In the genomic region with DNA sequence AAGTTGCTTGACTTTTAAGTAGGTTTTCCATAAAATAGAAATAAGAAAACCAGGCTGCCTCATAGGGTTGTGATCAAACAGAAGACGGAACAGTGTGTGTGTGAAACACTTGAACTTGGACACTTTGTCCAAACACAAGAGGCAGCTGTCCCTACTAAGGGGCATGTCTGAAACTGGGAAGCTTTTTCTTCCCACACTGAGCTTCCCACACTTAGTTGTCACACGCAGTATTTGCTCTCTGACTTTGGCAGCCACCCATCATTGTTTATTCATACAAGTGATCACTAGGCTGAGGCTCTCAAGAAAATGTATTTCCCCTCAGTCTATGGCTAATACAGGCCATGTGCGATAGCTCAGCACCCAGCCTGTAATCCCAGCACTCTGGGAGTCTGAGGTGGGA, we compare ENCODE assay signal across 9 cellular contexts. TPM values are rescaled to one million over a fixed set of nuclear protein-coding genes. Genes with fewer than 3 reads are reported as not detected.
A peak's percentile ranks its signal among the peaks of the same experiment; 100 is the strongest.
DNase-seq lines count a peak whose midpoint lies in the region; ATAC-seq and TF ChIP-seq lines count a peak whose summit lies in the region.
"Had no signal": no experiment of that assay in that cellular context is flagged by ENCODE, and none has a peak within 500 bp of the region (broad histone marks: within the 10 kb centered on the region; RNA-seq: fewer than 3 reads in every experiment).

No MANE protein-coding gene starts in this region.

- no peaks in the 10 kb centered on the region for H3K79me2 ChIP-seq in DOHH2 (ENCODE audit: control insufficient read depth, low read length)
- no peaks in the 10 kb centered on the region for H3K79me2 ChIP-seq in H9 (ENCODE audit: insufficient read depth, low read length)

- ATAC-seq in SK-N-SH treated with all-trans-retinoic acid at 6 μM for 48 hours: peak; percentile 9
- peak; percentile 2 to 56 (median 18) for ATAC-seq in heart right ventricle
- ATAC-seq in CD8-positive, alpha-beta T cell: no peak
- ATAC-seq: activated T-cell treated with anti-CD3 and anti-CD28 coated beads, Interleukin-2, amount 50 U/mL, for 72 hours had no signal

- no peaks in the 10 kb centered on the region for H3K79me1 ChIP-seq in H9 (ENCODE audit: insufficient read depth, low read depth, low read length, poor library complexity, severe bottlenecking)

- no peak overlapping the region for H3K23ac ChIP-seq in H9 (ENCODE audit: insufficient read length, low read depth, low read length)

- WGBS in heart right ventricle, 2 donors: 27 to 39% methylated on average over 3 of the region's 3 CpGs
- no CpG with 5 or more reads among the region's 3 CpGs for WGBS in H9 (ENCODE audit: extremely low coverage, insufficient read length, low lambda C conversion rate)

- CTCF ChIA-PET in CD8-positive, alpha-beta T cell (lab: Charles Lee): interaction anchor here (1.1 to 1.6 kb wide), 2 partner anchors 10 to 41 kb away, joined by 3 to 8 read pairs; no protein-coding TSS in a partner anchor

- H3K4me1 Mint-ChIP-seq in CD8-positive, alpha-beta T cell (ENCODE audit: low read depth): peaks cover 17% of the 10 kb centered on the region
- peaks cover 28% of the 10 kb centered on the region in 2 experiments for H3K4me1 Mint-ChIP-seq in H9

- H2BK20ac ChIP-seq in H9 (ENCODE audit: low read depth, low read length, poor library complexity, severe bottlenecking): no peak overlapping the region

- H3K23me2 ChIP-seq in H9 (ENCODE audit: insufficient read length, low read depth, low read length, poor library complexity, severe bottlenecking): peaks cover 5% of the 10 kb centered on the region

- POLR2A ChIA-PET in CD8-positive, alpha-beta T cell (lab: Charles Lee): interaction anchor here (1.0 kb wide), 1 partner anchor 14 kb away, joined by 3 read pairs; no protein-coding TSS in a partner anchor

- H3K27ac ChIP-seq in DOHH2 (ENCODE audit: low read depth, low read length): no peak overlapping the region
- peak overlapping the region; percentile 73 to 92 (median 86) for H3K27ac ChIP-seq in heart right ventricle
- no peak overlapping the region for H3K27ac ChIP-seq in CD8-positive, alpha-beta T cell (ENCODE audit: low read depth, low read length)
- H3K27ac ChIP-seq in H9 (ENCODE audit: insufficient read length, low read depth, low read length): no peak overlapping the region

- no peak overlapping the region for H2BK120ac ChIP-seq in H9 (ENCODE audit: low read depth, low read length, poor library complexity, severe bottlenecking)

- no peak overlapping the region for H4K8ac ChIP-seq in H9 (replicated peaks; ENCODE audit: insufficient read length, low read depth, low read length)

- peak overlapping the region; percentile 72 for H3K4me2 ChIP-seq in DOHH2 (ENCODE audit: low read length)
- no peak overlapping the region for H3K4me2 ChIP-seq in H9 (ENCODE audit: insufficient read depth, insufficient read length, low read length)

- no peak overlapping the region for H3K4me3 ChIP-seq in DOHH2 (ENCODE audit: low read length)
- H3K4me3 ChIP-seq in heart right ventricle: peak overlapping the region in 3 of 10 donors; percentile 56 to 63 (median 60)
- H3K4me3 ChIP-seq in CD8-positive, alpha-beta T cell (ENCODE audit: low read depth, low read length): no peak overlapping the region

- no peak overlapping the region for H2BK12ac ChIP-seq in H9 (ENCODE audit: insufficient read length, low read depth, low read length)

- no peak overlapping the region for H3K27ac Mint-ChIP-seq in CD8-positive, alpha-beta T cell
- H3K27ac Mint-ChIP-seq in H9: no peak overlapping the region
- H3K27ac Mint-ChIP-seq: activated T-cell treated with anti-CD3 and anti-CD28 coated beads, Interleukin-2, amount 50 U/mL, for 72 hours had no signal

- no peak overlapping the region for H4K91ac ChIP-seq in H9 (ENCODE audit: insufficient read length, low read depth, low read length)

- H2AK5ac ChIP-seq in H9 (ENCODE audit: insufficient read length, low read length): no peak overlapping the region

- peaks cover 1% of the 10 kb centered on the region for H3K27me3 Mint-ChIP-seq in CD8-positive, alpha-beta T cell (ENCODE audit: low read depth)
- peaks cover 18% of the 10 kb centered on the region for H3K27me3 Mint-ChIP-seq in H9 (ENCODE audit: low read depth)

- H3K27me3 ChIP-seq in DOHH2 (ENCODE audit: control insufficient read depth, low read length) (peaks cover 30% of the 10 kb centered on the region), heart right ventricle (no peaks in the 10 kb centered on the region), H9 (ENCODE audit: insufficient read depth, low read length) (no peaks in the 10 kb centered on the region)
- no peaks in the 10 kb centered on the region for H3K27me3 ChIP-seq in CD8-positive, alpha-beta T cell (ENCODE audit: insufficient read depth, low read length)

- H3K36me3 ChIP-seq in DOHH2 (ENCODE audit: control insufficient read depth, low read length) (no peaks in the 10 kb centered on the region), heart right ventricle (peaks cover 0 to 24% (median 0%) of the 10 kb centered on the region in 9 donors)
- H3K36me3 ChIP-seq in CD8-positive, alpha-beta T cell (ENCODE audit: insufficient read depth, low read length): no peaks in the 10 kb centered on the region

- DNase-seq in heart right ventricle (peak in 1 of 2 donors; percentile 78), renal cortical epithelial cell (ENCODE audit: low read depth) (peak; percentile 85), HPDE6-E6E7 (ENCODE audit: extremely low spot score) (no peak), H9 (no peak)
- no peak for DNase-seq in CD8-positive, alpha-beta T cell
- DNase-seq in activated CD4-positive, alpha-beta T cell treated with anti-CD3 and anti-CD28 coated beads, Interleukin-2, amount 50 U/mL, for 48 hours: no peak
- DNase-seq: activated T-cell treated with anti-CD3 and anti-CD28 coated beads, Interleukin-2, amount 50 U/mL, for 72 hours had no signal

- H3K4me3 Mint-ChIP-seq in CD8-positive, alpha-beta T cell: no peak overlapping the region
- no peak overlapping the region for H3K4me3 Mint-ChIP-seq in H9

- intact Hi-C loops in heart right ventricle (cut with DNase I): loop anchor here in 4 of 10 donors (2.0 to 5.0 kb wide), 3 partner anchors 35 to 445 kb away; a partner anchor contains a TSS
- intact Hi-C loops in CD8-positive, alpha-beta T cell (cut with DNase I, micrococcal nuclease): loop anchor here (1.0 to 10.0 kb wide), 11 partner anchors 35 to 1963 kb away; a partner anchor contains a TSS

- no peak overlapping the region for H3K4ac ChIP-seq in H9 (ENCODE audit: low read depth, low read length)

- no peak overlapping the region for H2AFZ ChIP-seq in H9 (ENCODE audit: low read length)

- no peak overlapping the region for H3K14ac ChIP-seq in H9 (ENCODE audit: insufficient read depth, low read length)

- TF ChIP-seq CTCF in DOHH2 (IDR thresholded peaks at IDR 0.05; ENCODE audit: low read depth, low read length, poor library complexity, severe bottlenecking) (no peak), heart right ventricle (IDR thresholded peaks at IDR 0.05) (no peak), H9 (conservative IDR thresholded peaks at IDR 0.05) (no peak)
- no peak for TF ChIP-seq CTCF in CD8-positive, alpha-beta T cell (IDR thresholded peaks at IDR 0.05)

- no peak overlapping the region for H4K5ac ChIP-seq in H9 (ENCODE audit: insufficient read length, low read depth, low read length)

- H4K20me1 ChIP-seq in DOHH2 (ENCODE audit: control insufficient read depth, insufficient read depth, low read depth, low read length) (no peaks in the 10 kb centered on the region), H9 (ENCODE audit: control insufficient read depth, insufficient read depth, insufficient read length) (no peaks in the 10 kb centered on the region)

- no peaks in the 10 kb centered on the region for H3K36me3 Mint-ChIP-seq in CD8-positive, alpha-beta T cell
- H3K36me3 Mint-ChIP-seq in H9 (ENCODE audit: insufficient read depth in 1 of 3, low read depth in 3 of 3): no peaks in the 10 kb centered on the region; a peak in 1 of 7 replicates

- H3F3A ChIP-seq in DOHH2 (ENCODE audit: control insufficient read depth, insufficient read depth): no peaks in the 10 kb centered on the region

- H3K4me1 ChIP-seq in DOHH2 (ENCODE audit: control insufficient read depth, low read length) (peaks cover 15% of the 10 kb centered on the region), heart right ventricle (peaks cover 14 to 86% (median 70%) of the 10 kb centered on the region in 9 donors), H9 (ENCODE audit: insufficient read depth, low read length) (peaks cover 4% of the 10 kb centered on the region; the same call in 1 of the 2 replicates)
- peaks cover 13% of the 10 kb centered on the region for H3K4me1 ChIP-seq in CD8-positive, alpha-beta T cell (ENCODE audit: insufficient read depth, low read length)

- H3K18ac ChIP-seq in H9 (ENCODE audit: insufficient read length, low read depth, low read length): no peak overlapping the region

- no peak overlapping the region for H3K9ac ChIP-seq in H9 (ENCODE audit: extremely low read depth, insufficient read length, low read length)

- H3K56ac ChIP-seq in H9 (ENCODE audit: insufficient read length, low read depth, low read length): no peak overlapping the region

- H3K9me3 ChIP-seq in DOHH2 (ENCODE audit: control insufficient read depth, insufficient read depth, low read length): no peaks in the 10 kb centered on the region
- H3K9me3 ChIP-seq in heart right ventricle: no peaks in the 10 kb centered on the region
- H3K9me3 ChIP-seq in CD8-positive, alpha-beta T cell (ENCODE audit: low read length): no peaks in the 10 kb centered on the region
- H3K9me3 ChIP-seq in H9 (ENCODE audit: control insufficient read depth, low read depth, low read length): no peaks in the 10 kb centered on the region

- no peak overlapping the region for H2BK15ac ChIP-seq in H9 (ENCODE audit: low read depth, low read length)

- H2BK5ac ChIP-seq in H9 (ENCODE audit: insufficient read length, low read length): no peak overlapping the region

- H3K9me2 ChIP-seq in DOHH2 (replicated peaks; ENCODE audit: control insufficient read depth, low read length): no peaks in the 10 kb centered on the region

- H3T11ph ChIP-seq in H9 (ENCODE audit: low read length): no peak overlapping the region

- H3K9me3 Mint-ChIP-seq in CD8-positive, alpha-beta T cell: no peaks in the 10 kb centered on the region
- no peaks in the 10 kb centered on the region for H3K9me3 Mint-ChIP-seq in H9
- H3K9me3 Mint-ChIP-seq: activated T-cell treated with anti-CD3 and anti-CD28 coated beads, Interleukin-2, amount 50 U/mL, for 72 hours had no signal

TF ChIP-seq in SK-N-SH treated with all-trans-retinoic acid at 6 μM for 48 hours, 23 proteins besides CTCF, POLR2A, EP300 and RAD21 (continues in another document):
- TF ChIP-seq BACH2 (CRISPR knock-in tag; IDR thresholded peaks at IDR 0.05; ENCODE audit: borderline replicate concordance): no peak

RNA-seq across cellular contexts. Expression of a gene that starts 1.2 kb away (rescaled TPM):
- total RNA-seq in heart right ventricle (1 to 10 TPM in 1 of 10 donors, not detected in 9; 3.0 TPM), renal cortical epithelial cell (not detected in 2 replicates), H9 (2021) (not detected in 2 replicates)
- under 1 TPM in 1 of 2 donors, not detected in 1; 0.17 TPM for polyA plus RNA-seq in heart right ventricle
- total RNA-seq in CD8-positive, alpha-beta T cell: under 1 TPM in 1 of 2 experiments, not detected in 1; 0.54 TPM
- total RNA-seq: activated T-cell treated with anti-CD3 and anti-CD28 coated beads, Interleukin-2, amount 50 U/mL, for 72 hours had no signal

RNA-seq across cellular contexts. Expression of a gene that starts 34.4 kb away (rescaled TPM):
- total RNA-seq in heart right ventricle (1,000 to 10,000 TPM in 3 of 10 donors, 100 to 1,000 TPM in 7; 676 to 1,261 (median 764) TPM), renal cortical epithelial cell (686 and 725 TPM in 2 replicates), H9 (2021) (91.5 and 93.2 TPM in 2 replicates)
- polyA plus RNA-seq in heart right ventricle: 100 to 1,000 TPM; 120 to 758 TPM
- 10 to 100 TPM; 31.0 to 34.5 TPM for total RNA-seq in CD8-positive, alpha-beta T cell

Comparison
In these comparisons a context has a peak if more than half of its experiments do, and no peak if none do; other contexts are left out.
1. H3K27ac ChIP-seq: peak in heart right ventricle (10 of 10); none in DOHH2 (single experiment), CD8-positive, alpha-beta T cell (single experiment) and H9 (single experiment).